In genomic region chr1:11735854-11736745, GRCh38 we compare ENCODE assay signal across 1 cellular context.
TF ChIP-seq lines count a peak whose summit lies in the region.

Gene AGTRAP (plus strand): TSS chr1:11736136. CDS start chr1:11736209, 73 bp downstream.

TF ChIP-seq in HEK293, 187 proteins besides CTCF, POLR2A, EP300 and RAD21 (continued from another document and continues in another):
- TF ChIP-seq REST (tag by site-specific recombination; IDR thresholded peaks at IDR 0.05) (no peak), ZNF280D (tag by site-specific recombination; IDR thresholded peaks at IDR 0.05) (no peak), KLF1 (tag by site-specific recombination; IDR thresholded peaks at IDR 0.05) (peak; percentile 62; the same call in 1 of the 2 replicates), REPIN1 (tag by site-specific recombination; IDR thresholded peaks at IDR 0.05; ENCODE audit: low read depth) (peak; percentile 35; the same call in 1 of the 2 replicates), ZNF488 (tag by site-specific recombination; IDR thresholded peaks at IDR 0.05) (no peak), ZNF140 (tag by site-specific recombination; IDR thresholded peaks at IDR 0.05) (no peak), ZNF350 (tag by site-specific recombination; IDR thresholded peaks at IDR 0.05) (no peak), ZNF501 (tag by site-specific recombination; IDR thresholded peaks at IDR 0.05) (0 out of 2 replicates have a peak, but pooled peaks have one; percentile 79), ZNF24 (tag by site-specific recombination; IDR thresholded peaks at IDR 0.05) (0 out of 2 replicates have a peak, but pooled peaks have one; percentile 31), ZNF280C (tag by site-specific recombination; IDR thresholded peaks at IDR 0.05) (no peak), ZNF629 (tag by site-specific recombination; IDR thresholded peaks at IDR 0.05) (peak; percentile 50; the same call in 1 of the 2 replicates), ZNF146 (tag by site-specific recombination; IDR thresholded peaks at IDR 0.05) (peak; percentile 50; the same call in 1 of the 2 replicates), ZNF596 (tag by site-specific recombination; IDR thresholded peaks at IDR 0.05) (no peak), HOXA7 (CRISPR knock-in tag; IDR thresholded peaks at IDR 0.05; ENCODE audit: borderline replicate concordance) (no peak), PBX3 (CRISPR knock-in tag; IDR thresholded peaks at IDR 0.05) (no peak), HOXD13 (CRISPR knock-in tag; IDR thresholded peaks at IDR 0.05; ENCODE audit: borderline replicate concordance) (no peak), ZBTB6 (tag by site-specific recombination; IDR thresholded peaks at IDR 0.05) (peak; percentile 58; the same call in 1 of the 2 replicates), KLF10 (tag by site-specific recombination; IDR thresholded peaks at IDR 0.05) (no peak), ZSCAN16 (tag by site-specific recombination; IDR thresholded peaks at IDR 0.05) (no peak), ZNF529 (tag by site-specific recombination; IDR thresholded peaks at IDR 0.05; ENCODE audit: insufficient replicate concordance) (no peak), ZNF10 (tag by site-specific recombination; IDR thresholded peaks at IDR 0.05) (no peak), ZNF624 (tag by site-specific recombination; IDR thresholded peaks at IDR 0.05) (no peak), KLF7 (tag by site-specific recombination; IDR thresholded peaks at IDR 0.05; ENCODE audit: borderline replicate concordance) (peak; percentile 33; the same call in 1 of the 2 replicates), EGR2 (tag by site-specific recombination; IDR thresholded peaks at IDR 0.05; ENCODE audit: low read depth) (peak; percentile 91), ZNF791 (tag by site-specific recombination; IDR thresholded peaks at IDR 0.05) (no peak), ZNF266 (tag by site-specific recombination; IDR thresholded peaks at IDR 0.05; ENCODE audit: low read depth) (no peak), ZNF112 (tag by site-specific recombination; IDR thresholded peaks at IDR 0.05) (no peak), ZBTB10 (tag by site-specific recombination; IDR thresholded peaks at IDR 0.05) (peak; percentile 94), ZSCAN4 (tag by site-specific recombination; IDR thresholded peaks at IDR 0.05) (0 out of 2 replicates have a peak, but pooled peaks have one; percentile 18), INSM2 (tag by site-specific recombination; IDR thresholded peaks at IDR 0.05) (no peak; the same call in 1 of the 2 replicates), ZNF248 (tag by site-specific recombination; IDR thresholded peaks at IDR 0.05) (no peak), TCF7L2 (IDR thresholded peaks at IDR 0.05; ENCODE audit: borderline replicate concordance, low read depth, low read length) (no peak), ZNF121 (tag by site-specific recombination; IDR thresholded peaks at IDR 0.05) (no peak), ZNF76 (tag by site-specific recombination; IDR thresholded peaks at IDR 0.05; ENCODE audit: borderline replicate concordance, low read depth) (peak; percentile 95), KLF17 (tag by site-specific recombination; IDR thresholded peaks at IDR 0.05) (peak; percentile 75; the same call in 1 of the 2 replicates), GLI4 (tag by site-specific recombination; IDR thresholded peaks at IDR 0.05) (peak; percentile 29; the same call in 1 of the 2 replicates), ZNF335 (tag by site-specific recombination; conservative IDR thresholded peaks at IDR 0.05) (peak; percentile 96), ZNF837 (tag by site-specific recombination; IDR thresholded peaks at IDR 0.05) (no peak), ZIC2 (tag by site-specific recombination; IDR thresholded peaks at IDR 0.05) (peak; percentile 96), SP3 (tag by site-specific recombination; IDR thresholded peaks at IDR 0.05) (peak; percentile 92)
